In the genomic region with DNA sequence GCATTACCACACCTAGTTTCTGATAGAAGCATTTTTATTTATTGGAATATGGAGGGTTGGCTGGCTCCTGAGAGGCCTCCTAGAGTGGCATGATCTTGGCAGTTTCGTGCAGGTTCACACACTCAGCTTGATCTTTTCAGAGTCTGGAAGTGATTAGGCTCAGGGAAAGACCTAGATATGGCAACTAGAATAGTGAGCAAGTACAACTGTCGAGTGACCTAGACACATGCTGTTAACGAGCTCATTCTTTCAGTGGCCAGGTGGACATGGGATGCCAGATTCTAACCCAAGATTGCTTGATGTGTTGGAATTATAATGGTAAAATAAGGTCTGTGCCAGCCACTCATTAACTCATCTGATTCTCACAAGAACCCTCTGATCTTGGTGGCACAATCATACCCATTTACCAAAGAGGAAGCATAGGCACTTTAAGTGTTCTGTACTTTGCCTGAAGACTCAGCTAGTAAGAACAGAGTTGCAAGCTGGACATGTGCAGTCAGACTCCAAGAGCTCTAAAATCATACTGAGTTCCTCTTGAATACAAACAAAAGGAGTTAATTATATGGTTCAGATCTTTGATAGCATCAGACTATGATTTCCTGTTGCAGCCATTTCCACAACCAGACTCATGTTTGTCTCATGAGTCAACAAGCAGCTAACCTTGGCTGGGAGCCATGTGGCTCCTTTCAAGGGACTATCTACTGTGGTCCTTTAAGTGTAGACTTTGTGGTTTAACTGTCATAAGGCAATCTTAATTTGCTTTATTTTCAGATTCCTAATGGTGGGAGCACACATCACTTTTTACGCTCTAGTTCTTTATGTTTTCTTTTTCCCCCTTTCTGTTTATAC, we compare ENCODE assay signal across 8 cellular contexts.
A peak's percentile ranks its signal among the peaks of the same experiment; 100 is the strongest.
DNase-seq lines count a peak whose midpoint lies in the region; ATAC-seq and TF ChIP-seq lines count a peak whose summit lies in the region.

No MANE protein-coding gene starts in this region.

- H3K4me1 Mint-ChIP-seq in activated CD4-positive, alpha-beta T cell treated with anti-CD3 and anti-CD28 coated beads, Interleukin-2, amount 10 ng/mL, durations not matched to agents 24 days and 14 days: peaks cover 5% of the 10 kb centered on the region

- 87 to 90% methylated on average over 4 of the region's 4 CpGs for WGBS in aorta, 2 donors

- H3K9me3 ChIP-seq in aorta (ENCODE audit: control insufficient read depth, low read length): no peaks in the 10 kb centered on the region

- H3K4me1 ChIP-seq in aorta (ENCODE audit: control insufficient read depth in 1 of 2, insufficient read depth in 2 of 2, low read length in 2 of 2): no peaks in the 10 kb centered on the region

- no peaks in the 10 kb centered on the region for H3K36me3 ChIP-seq in aorta (ENCODE audit: control insufficient read depth in 1 of 2, insufficient read depth in 2 of 2, low read length in 1 of 2)

- no peak overlapping the region for H3K4me3 Mint-ChIP-seq in activated CD4-positive, alpha-beta T cell treated with anti-CD3 and anti-CD28 coated beads, Interleukin-2, amount 10 ng/mL, durations not matched to agents 24 days and 14 days

- no peak overlapping the region for H3K27ac ChIP-seq in aorta (ENCODE audit: low read depth in 1 of 2, low read length in 2 of 2)

- TF ChIP-seq CTCF in omental fat pad (IDR thresholded peaks at IDR 0.05) (no peak), GM10266 (IDR thresholded peaks at IDR 0.05; ENCODE audit: control insufficient read depth, insufficient read depth, low read depth, missing control alignments) (no peak)

- peaks cover 3% of the 10 kb centered on the region for H3K27me3 Mint-ChIP-seq in activated CD4-positive, alpha-beta T cell treated with anti-CD3 and anti-CD28 coated beads, Interleukin-2, amount 10 ng/mL, durations not matched to agents 24 days and 14 days

- peak; percentile 88 for DNase-seq in DMS53 treated with DMSO at 0.1 percent for 48 hours (lab: John Stamatoyannopoulos, UW; ENCODE audit: unreplicated experiment)
- DNase-seq in NCI-H2107 (lab: John Stamatoyannopoulos, UW): peak; percentile 47
- DNase-seq in activated CD4-positive, alpha-beta T cell treated with anti-CD3 and anti-CD28 coated beads, Interleukin-2, amount 10 ng/mL, durations not matched to agents 24 days and 14 days: peak; percentile 64
- DNase-seq in epidermal melanocyte (ENCODE audit: insufficient read length, low spot score): peak; percentile 56
- DNase-seq in omental fat pad (ENCODE audit: low spot score): peak; percentile 40
- peak; percentile 86 for DNase-seq in aorta
- no peak for DNase-seq in GM19238 (ENCODE audit: insufficient read length, low spot score)
- DNase-seq in GM10266 (ENCODE audit: extremely low spot score): no peak

- H3K27me3 ChIP-seq in aorta (ENCODE audit: control insufficient read depth in 1 of 2, insufficient read depth in 2 of 2, low read length in 1 of 2): no peaks in the 10 kb centered on the region

- H3K4me3 ChIP-seq in aorta (ENCODE audit: low read length in 2 of 2): no peak overlapping the region

- intact Hi-C loops in activated CD4-positive, alpha-beta T cell treated with anti-CD3 and anti-CD28 coated beads, Interleukin-2, amount 10 ng/mL, durations not matched to agents 24 days and 14 days (cut with micrococcal nuclease): no loop called here
- intact Hi-C loops in aorta (cut with DNase I): no loop called here

- H3K36me3 Mint-ChIP-seq in activated CD4-positive, alpha-beta T cell treated with anti-CD3 and anti-CD28 coated beads, Interleukin-2, amount 10 ng/mL, durations not matched to agents 24 days and 14 days (ENCODE audit: low read depth): no peaks in the 10 kb centered on the region

- no peak overlapping the region for H3K27ac Mint-ChIP-seq in activated CD4-positive, alpha-beta T cell treated with anti-CD3 and anti-CD28 coated beads, Interleukin-2, amount 10 ng/mL, durations not matched to agents 24 days and 14 days

- no peaks in the 10 kb centered on the region for H3K9me3 Mint-ChIP-seq in activated CD4-positive, alpha-beta T cell treated with anti-CD3 and anti-CD28 coated beads, Interleukin-2, amount 10 ng/mL, durations not matched to agents 24 days and 14 days

- peak; percentile 32 for ATAC-seq in omental fat pad (ENCODE audit: low FRiP score)
- ATAC-seq in aorta (ENCODE audit: low FRiP score): peak; percentile 78

Comparison
In these comparisons a context has a peak if more than half of its experiments do, and no peak if none do; other contexts are left out.
1. DNase-seq: peak in DMS53 treated with DMSO at 0.1 percent for 48 hours (single experiment), NCI-H2107 (single experiment), activated CD4-positive, alpha-beta T cell treated with anti-CD3 and anti-CD28 coated beads, Interleukin-2, amount 10 ng/mL, durations not matched to agents 24 days and 14 days (single experiment), epidermal melanocyte (single experiment), omental fat pad (single experiment) and aorta (2 of 2); none in GM19238 (single experiment) and GM10266 (single experiment).